14 cellular contexts compared by ENCODE assay signal in the genomic region with DNA sequence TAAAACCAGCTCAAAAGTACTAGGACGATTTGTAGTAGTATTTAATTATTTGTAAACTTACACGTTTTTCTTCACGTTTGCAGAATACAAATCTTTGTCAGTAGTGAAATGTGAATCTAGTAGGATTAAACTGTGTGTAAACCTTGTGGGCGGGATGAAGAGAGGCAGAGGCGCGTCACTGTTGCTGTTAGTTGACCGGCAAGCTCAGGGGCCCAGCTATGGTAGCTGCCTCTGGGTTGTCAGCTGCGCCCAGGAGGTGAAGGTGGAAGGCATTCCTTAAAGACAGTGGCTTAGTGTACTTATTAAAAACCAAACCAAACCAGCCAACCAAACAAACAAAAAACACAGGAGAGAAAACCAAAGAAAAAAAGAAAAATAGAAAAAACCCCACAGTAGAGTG.
"Had no signal": no experiment of that assay in that cellular context is flagged by ENCODE, and none has a peak within 500 bp of the region (broad histone marks: within the 10 kb centered on the region; RNA-seq: fewer than 3 reads in every experiment).

No MANE protein-coding gene starts in this region.

- H3K4me1 ChIP-seq: testis had no signal

- H3K27ac Mint-ChIP-seq: stimulated activated naive CD8-positive, alpha-beta T cell treated with anti-CD3 and anti-CD28 coated beads, Interleukin-15, Interleukin-2, amounts not matched to agents 100 ng/mL and 50 ng/mL, for 24 hours; T-helper 17 cell had no signal

- H3K27ac ChIP-seq: sigmoid colon, testis had no signal

- H3K4me3 Mint-ChIP-seq: stimulated activated naive CD8-positive, alpha-beta T cell treated with anti-CD3 and anti-CD28 coated beads, Interleukin-15, Interleukin-2, amounts not matched to agents 100 ng/mL and 50 ng/mL, for 24 hours; T-helper 17 cell had no signal

- H3K4me3 ChIP-seq: heart left ventricle, mucosa of descending colon, sigmoid colon, testis had no signal

- ATAC-seq: heart left ventricle, left lobe of liver, mucosa of descending colon, SK-N-SH treated with all-trans-retinoic acid at 6 μM for 48 hours, T-helper 17 cell had no signal

- H3K27me3 Mint-ChIP-seq: stimulated activated naive CD8-positive, alpha-beta T cell treated with anti-CD3 and anti-CD28 coated beads, Interleukin-15, Interleukin-2, amounts not matched to agents 100 ng/mL and 50 ng/mL, for 24 hours; T-helper 17 cell had no signal

- DNase-seq: activated naive CD4-positive, alpha-beta T cell treated with anti-CD3 and anti-CD28 coated beads, Interleukin-2, amount 50 U/mL, for 16 hours; amniotic stem cell; foreskin melanocyte; heart left ventricle; mammary epithelial cell; mucosa of descending colon; sigmoid colon; stimulated activated CD4-positive, alpha-beta T cell treated with anti-CD3 and anti-CD28 coated beads, Interleukin-2, amount 100 ng/mL, for 48 hours; T-helper 17 cell; testis had no signal

- H3K27me3 ChIP-seq: heart left ventricle, sigmoid colon, testis had no signal

- H3K9me3 ChIP-seq: heart left ventricle, mucosa of descending colon, sigmoid colon, testis had no signal

- H3K9me3 Mint-ChIP-seq: activated T-helper 2 cell treated with anti-CD3 and anti-CD28 coated beads, Interferon-gamma antibody, Interleukin-2, Interleukin-4, amounts not matched to agents 10 μg/mL and 5 μg/mL and 100 μg/mL, durations not matched to agents 14 hours and 24 hours and 36 hours; stimulated activated naive CD8-positive, alpha-beta T cell treated with anti-CD3 and anti-CD28 coated beads, Interleukin-15, Interleukin-2, amounts not matched to agents 100 ng/mL and 50 ng/mL, for 24 hours had no signal
